In genomic region chr5:154470949-154471870, GRCh38 we compare ENCODE assay signal across 2 cellular contexts.
A peak's percentile ranks its signal among the peaks of the same experiment; 100 is the strongest.
TF ChIP-seq lines count a peak whose summit lies in the region.

No MANE protein-coding gene starts in this region.

TF ChIP-seq in GM23338, 12 proteins besides CTCF, POLR2A, EP300 and RAD21:
- TF ChIP-seq ZNF462 (CRISPR knock-in tag; IDR thresholded peaks at IDR 0.05): no peak
- TF ChIP-seq, protein P1, sequence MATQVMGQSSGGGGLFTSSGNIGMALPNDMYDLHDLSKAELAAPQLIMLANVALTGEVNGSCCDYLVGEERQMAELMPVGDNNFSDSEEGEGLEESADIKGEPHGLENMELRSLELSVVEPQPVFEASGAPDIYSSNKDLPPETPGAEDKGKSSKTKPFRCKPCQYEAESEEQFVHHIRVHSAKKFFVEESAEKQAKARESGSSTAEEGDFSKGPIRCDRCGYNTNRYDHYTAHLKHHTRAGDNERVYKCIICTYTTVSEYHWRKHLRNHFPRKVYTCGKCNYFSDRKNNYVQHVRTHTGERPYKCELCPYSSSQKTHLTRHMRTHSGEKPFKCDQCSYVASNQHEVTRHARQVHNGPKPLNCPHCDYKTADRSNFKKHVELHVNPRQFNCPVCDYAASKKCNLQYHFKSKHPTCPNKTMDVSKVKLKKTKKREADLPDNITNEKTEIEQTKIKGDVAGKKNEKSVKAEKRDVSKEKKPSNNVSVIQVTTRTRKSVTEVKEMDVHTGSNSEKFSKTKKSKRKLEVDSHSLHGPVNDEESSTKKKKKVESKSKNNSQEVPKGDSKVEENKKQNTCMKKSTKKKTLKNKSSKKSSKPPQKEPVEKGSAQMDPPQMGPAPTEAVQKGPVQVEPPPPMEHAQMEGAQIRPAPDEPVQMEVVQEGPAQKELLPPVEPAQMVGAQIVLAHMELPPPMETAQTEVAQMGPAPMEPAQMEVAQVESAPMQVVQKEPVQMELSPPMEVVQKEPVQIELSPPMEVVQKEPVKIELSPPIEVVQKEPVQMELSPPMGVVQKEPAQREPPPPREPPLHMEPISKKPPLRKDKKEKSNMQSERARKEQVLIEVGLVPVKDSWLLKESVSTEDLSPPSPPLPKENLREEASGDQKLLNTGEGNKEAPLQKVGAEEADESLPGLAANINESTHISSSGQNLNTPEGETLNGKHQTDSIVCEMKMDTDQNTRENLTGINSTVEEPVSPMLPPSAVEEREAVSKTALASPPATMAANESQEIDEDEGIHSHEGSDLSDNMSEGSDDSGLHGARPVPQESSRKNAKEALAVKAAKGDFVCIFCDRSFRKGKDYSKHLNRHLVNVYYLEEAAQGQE (IDR thresholded peaks at IDR 0.05; ENCODE audit: unreplicated experiment): no peak

TF ChIP-seq in SK-N-SH, 30 proteins besides CTCF, POLR2A, EP300 and RAD21:
- TF ChIP-seq RCOR1 (IDR thresholded peaks at IDR 0.05; ENCODE audit: low read length): 0 out of 2 replicates have a peak, but pooled peaks have one; percentile 33
- TF ChIP-seq GATA2 (CRISPR knock-in tag; IDR thresholded peaks at IDR 0.05): no peak
- no peak for TF ChIP-seq EZH2phosphoT487 (IDR thresholded peaks at IDR 0.05; ENCODE audit: borderline replicate concordance, low read depth)
- TF ChIP-seq, protein P2, sequence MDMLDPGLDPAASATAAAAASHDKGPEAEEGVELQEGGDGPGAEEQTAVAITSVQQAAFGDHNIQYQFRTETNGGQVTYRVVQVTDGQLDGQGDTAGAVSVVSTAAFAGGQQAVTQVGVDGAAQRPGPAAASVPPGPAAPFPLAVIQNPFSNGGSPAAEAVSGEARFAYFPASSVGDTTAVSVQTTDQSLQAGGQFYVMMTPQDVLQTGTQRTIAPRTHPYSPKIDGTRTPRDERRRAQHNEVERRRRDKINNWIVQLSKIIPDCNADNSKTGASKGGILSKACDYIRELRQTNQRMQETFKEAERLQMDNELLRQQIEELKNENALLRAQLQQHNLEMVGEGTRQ (IDR thresholded peaks at IDR 0.05; ENCODE audit: borderline replicate concordance, low read depth, low read length): no peak
- TF ChIP-seq USF1 (IDR thresholded peaks at IDR 0.05; ENCODE audit: borderline replicate concordance, low read depth): no peak
